ENCODE assay signal across 40 cellular contexts in genomic region chr20:9994676-9995075, GRCh38.
"Had no signal": no experiment of that assay in that cellular context is flagged by ENCODE, and none has a peak within 500 bp of the region (broad histone marks: within the 10 kb centered on the region; RNA-seq: fewer than 3 reads in every experiment).

No MANE protein-coding gene starts in this region.

- H3K27ac Mint-ChIP-seq: activated naive CD4-positive, alpha-beta T cell treated with anti-CD3 and anti-CD28 coated beads for 36 hours; activated naive CD4-positive, alpha-beta T cell treated with anti-CD3 and anti-CD28 coated beads, Interleukin-2, amount 10 ng/mL, durations not matched to agents 7 days and 5 days; activated naive CD4-positive, alpha-beta T cell treated with anti-CD3 and anti-CD28 coated beads, Interleukin-2, amount 50 U/mL, for 24 hours; activated naive CD4-positive, alpha-beta T cell treated with anti-CD3 and anti-CD28 coated beads, Interleukin-2, amount 50 U/mL, for 72 hours; activated naive CD8-positive, alpha-beta T cell; activated naive CD8-positive, alpha-beta T cell treated with anti-CD3 and anti-CD28 coated beads for 36 hours; activated naive CD8-positive, alpha-beta T cell treated with anti-CD3 and anti-CD28 coated beads, Interleukin-2, amount 10 ng/mL, durations not matched to agents 7 days and 5 days; activated naive CD8-positive, alpha-beta T cell treated with anti-CD3 and anti-CD28 coated beads, Interleukin-2, amount 50 U/mL, for 24 hours; activated T-cell treated with anti-CD3 and anti-CD28 coated beads, Interleukin-2, amount 50 U/mL, for 24 hours; activated T-cell treated with anti-CD3 and anti-CD28 coated beads, Interleukin-2, amount 50 U/mL, for 72 hours; activated T-helper 1 cell treated with anti-CD3 and anti-CD28 coated beads, Interleukin-12 subunit alpha, Interleukin-12 subunit beta, Interleukin-2, Interleukin-4 antibody, amounts not matched to agents 30 ng/mL and 10 ng/mL and 1 ng/mL, durations not matched to agents 14 hours and 24 hours and 36 hours; activated T-helper 17 cell treated with anti-CD3 and anti-CD28 coated beads, Interleukin-2, amount 50 U/mL, for 72 hours; activated T-helper 2 cell treated with anti-CD3 and anti-CD28 coated beads, Interferon-gamma antibody, Interleukin-2, Interleukin-4, amounts not matched to agents 10 μg/mL and 5 μg/mL and 100 μg/mL, durations not matched to agents 14 hours and 24 hours and 36 hours had no signal

- H3K36me3 Mint-ChIP-seq: activated naive CD4-positive, alpha-beta T cell treated with anti-CD3 and anti-CD28 coated beads, Interleukin-2, amount 10 ng/mL, durations not matched to agents 7 days and 5 days; activated naive CD4-positive, alpha-beta T cell treated with anti-CD3 and anti-CD28 coated beads, Interleukin-2, amount 50 U/mL, for 24 hours; activated naive CD4-positive, alpha-beta T cell treated with anti-CD3 and anti-CD28 coated beads, Interleukin-2, amount 50 U/mL, for 72 hours; activated naive CD8-positive, alpha-beta T cell treated with anti-CD3 and anti-CD28 coated beads for 36 hours; brain had no signal

- H3K27me3 ChIP-seq: adrenal gland, ascending aorta, body of pancreas, brain microvascular endothelial cell, breast epithelium, cardiac muscle cell had no signal

- H3K4me1 ChIP-seq: adrenal gland, ascending aorta, breast epithelium had no signal

- ATAC-seq: activated naive CD4-positive, alpha-beta T cell treated with anti-CD3 and anti-CD28 coated beads, Interleukin-2, amount 50 U/mL, for 72 hours; activated naive CD8-positive, alpha-beta T cell treated with anti-CD3 and anti-CD28 coated beads, Interleukin-2, amount 50 U/mL, for 24 hours; activated T-cell treated with anti-CD3 and anti-CD28 coated beads, Interleukin-2, amount 50 U/mL, for 4 hours; activated T-cell treated with anti-CD3 and anti-CD28 coated beads, Interleukin-2, amount 50 U/mL, for 72 hours; activated T-helper 17 cell treated with anti-CD3 and anti-CD28 coated beads, Interleukin-2, amount 50 U/mL, for 72 hours; body of pancreas had no signal

- H3K9me3 ChIP-seq: adrenal gland, ascending aorta, body of pancreas, breast epithelium had no signal

- H3K4me1 Mint-ChIP-seq: activated naive CD4-positive, alpha-beta T cell treated with anti-CD3 and anti-CD28 coated beads, Interleukin-2, amount 10 ng/mL, durations not matched to agents 7 days and 5 days; activated naive CD4-positive, alpha-beta T cell treated with anti-CD3 and anti-CD28 coated beads, Interleukin-2, amount 50 U/mL, for 24 hours; activated naive CD8-positive, alpha-beta T cell treated with anti-CD3 and anti-CD28 coated beads for 36 hours; activated naive CD8-positive, alpha-beta T cell treated with anti-CD3 and anti-CD28 coated beads, Interleukin-2, amount 10 ng/mL, durations not matched to agents 7 days and 5 days; activated naive CD8-positive, alpha-beta T cell treated with anti-CD3 and anti-CD28 coated beads, Interleukin-2, amount 50 U/mL, for 24 hours; activated T-helper 17 cell treated with anti-CD3 and anti-CD28 coated beads, Interleukin-2, amount 50 U/mL, for 72 hours; brain; central memory CD8-positive, alpha-beta T cell had no signal

- H3K4me3 Mint-ChIP-seq: activated naive CD4-positive, alpha-beta T cell treated with anti-CD3 and anti-CD28 coated beads for 36 hours; activated naive CD4-positive, alpha-beta T cell treated with anti-CD3 and anti-CD28 coated beads, Interleukin-2, amount 10 ng/mL, durations not matched to agents 7 days and 5 days; activated naive CD4-positive, alpha-beta T cell treated with anti-CD3 and anti-CD28 coated beads, Interleukin-2, amount 50 U/mL, for 24 hours; activated naive CD8-positive, alpha-beta T cell; activated naive CD8-positive, alpha-beta T cell treated with anti-CD3 and anti-CD28 coated beads for 36 hours; activated naive CD8-positive, alpha-beta T cell treated with anti-CD3 and anti-CD28 coated beads, Interleukin-2, amount 10 ng/mL, durations not matched to agents 7 days and 5 days; activated naive CD8-positive, alpha-beta T cell treated with anti-CD3 and anti-CD28 coated beads, Interleukin-2, amount 50 U/mL, for 24 hours; activated T-cell treated with anti-CD3 and anti-CD28 coated beads, Interleukin-2, amount 50 U/mL, for 24 hours; activated T-cell treated with anti-CD3 and anti-CD28 coated beads, Interleukin-2, amount 50 U/mL, for 4 hours; activated T-cell treated with anti-CD3 and anti-CD28 coated beads, Interleukin-2, amount 50 U/mL, for 72 hours; activated T-helper 1 cell treated with anti-CD3 and anti-CD28 coated beads, Interleukin-12 subunit alpha, Interleukin-12 subunit beta, Interleukin-2, Interleukin-4 antibody, amounts not matched to agents 30 ng/mL and 10 ng/mL and 1 ng/mL, durations not matched to agents 14 hours and 24 hours and 36 hours; activated T-helper 17 cell treated with anti-CD3 and anti-CD28 coated beads, Interleukin-2, amount 50 U/mL, for 72 hours; brain; central memory CD8-positive, alpha-beta T cell had no signal

- H3K36me3 ChIP-seq: adrenal gland, ascending aorta, brain microvascular endothelial cell, breast epithelium, cardiac muscle cell had no signal

- H3K27ac ChIP-seq: adrenal gland, ascending aorta, body of pancreas, brain microvascular endothelial cell, breast epithelium, cardiac muscle cell had no signal

- H3K9me3 Mint-ChIP-seq: activated naive CD4-positive, alpha-beta T cell treated with anti-CD3 and anti-CD28 coated beads, Interleukin-2, amount 10 ng/mL, durations not matched to agents 7 days and 5 days; activated T-helper 1 cell treated with anti-CD3 and anti-CD28 coated beads, Interleukin-12 subunit alpha, Interleukin-12 subunit beta, Interleukin-2, Interleukin-4 antibody, amounts not matched to agents 30 ng/mL and 10 ng/mL and 1 ng/mL, durations not matched to agents 14 hours and 24 hours and 36 hours; activated T-helper 2 cell treated with anti-CD3 and anti-CD28 coated beads, Interferon-gamma antibody, Interleukin-2, Interleukin-4, amounts not matched to agents 10 μg/mL and 5 μg/mL and 100 μg/mL, durations not matched to agents 14 hours and 24 hours and 36 hours had no signal

- FAIRE-seq: astrocyte, bronchial epithelial cell had no signal

- H3K27me3 Mint-ChIP-seq: activated naive CD4-positive, alpha-beta T cell treated with anti-CD3 and anti-CD28 coated beads, Interleukin-2, amount 10 ng/mL, durations not matched to agents 7 days and 5 days; activated naive CD8-positive, alpha-beta T cell treated with anti-CD3 and anti-CD28 coated beads, Interleukin-2, amount 10 ng/mL, durations not matched to agents 7 days and 5 days; activated naive CD8-positive, alpha-beta T cell treated with anti-CD3 and anti-CD28 coated beads, Interleukin-2, amount 50 U/mL, for 24 hours had no signal

- DNase-seq: activated effector memory CD4-positive, alpha-beta T cell treated with anti-CD3 and anti-CD28 coated beads, Interleukin-2, amount 50 U/mL, for 16 hours; activated effector memory CD4-positive, alpha-beta T cell treated with Interleukin-2 at 50 U/mL for 16 hours; activated gamma-delta T cell; activated gamma-delta T cell treated with Interleukin-2 at 50 U/mL for 16 hours; activated naive CD4-positive, alpha-beta T cell; activated naive CD4-positive, alpha-beta T cell treated with anti-CD3 and anti-CD28 coated beads for 36 hours; activated naive CD4-positive, alpha-beta T cell treated with anti-CD3 and anti-CD28 coated beads, Interleukin-2, amount 10 ng/mL, durations not matched to agents 7 days and 5 days; activated naive CD4-positive, alpha-beta T cell treated with anti-CD3 and anti-CD28 coated beads, Interleukin-2, amount 50 U/mL, for 16 hours; activated naive CD4-positive, alpha-beta T cell treated with Interleukin-2 at 50 U/mL for 16 hours; activated naive CD8-positive, alpha-beta T cell treated with anti-CD3 and anti-CD28 coated beads for 36 hours; activated naive CD8-positive, alpha-beta T cell treated with anti-CD3 and anti-CD28 coated beads, Interleukin-2, amount 10 ng/mL, durations not matched to agents 7 days and 5 days; activated naive CD8-positive, alpha-beta T cell treated with anti-CD3 and anti-CD28 coated beads, Interleukin-2, amount 50 U/mL, for 24 hours; activated T-cell treated with anti-CD3 and anti-CD28 coated beads, Interleukin-2, amount 50 U/mL, for 1 hour; activated T-cell treated with anti-CD3 and anti-CD28 coated beads, Interleukin-2, amount 50 U/mL, for 24 hours; activated T-cell treated with anti-CD3 and anti-CD28 coated beads, Interleukin-2, amount 50 U/mL, for 4 hours; activated T-cell treated with anti-CD3 and anti-CD28 coated beads, Interleukin-2, amount 50 U/mL, for 48 hours; activated T-cell treated with anti-CD3 and anti-CD28 coated beads, Interleukin-2, amount 50 U/mL, for 72 hours; adrenal gland; amniotic stem cell; amygdala; anterior cingulate cortex; aorta; body of pancreas; brain microvascular endothelial cell; caudate nucleus; central memory CD4-positive, alpha-beta T cell; cerebellar nuclear complex had no signal

- H3K4me3 ChIP-seq: adrenal gland, ascending aorta, body of pancreas, breast epithelium, cardiac muscle cell had no signal
